In the genomic region with DNA sequence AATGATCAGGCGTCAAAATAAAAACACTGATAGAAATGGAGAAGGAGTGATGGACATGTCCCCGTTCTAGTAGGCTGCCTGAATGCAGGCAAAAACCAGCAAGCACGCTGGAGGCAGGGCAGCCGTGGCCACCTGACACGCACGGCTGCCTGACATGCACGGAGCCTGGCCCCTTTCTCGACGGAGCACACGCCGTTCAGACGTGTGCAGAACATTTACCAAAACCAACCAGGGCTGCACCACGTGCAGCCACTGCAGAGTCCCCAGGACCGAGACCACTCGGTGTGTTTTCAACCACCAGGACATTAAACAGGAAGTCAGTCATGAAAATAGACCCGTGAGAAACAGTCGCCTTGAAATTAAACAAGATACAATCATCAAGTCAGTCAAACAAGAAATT, we compare ENCODE assay signal across 13 cellular contexts.
DNase-seq lines count a peak whose midpoint lies in the region; ATAC-seq and TF ChIP-seq lines count a peak whose summit lies in the region.
"Had no signal": no experiment of that assay in that cellular context is flagged by ENCODE, and none has a peak within 500 bp of the region (broad histone marks: within the 10 kb centered on the region; RNA-seq: fewer than 3 reads in every experiment).

No MANE protein-coding gene starts in this region.

- H3K4me1 ChIP-seq in CD4-positive, CD25-positive, alpha-beta regulatory T cell (ENCODE audit: control insufficient read depth, insufficient read depth, low read length, poor library complexity, severe bottlenecking) = no peaks in the 10 kb centered on the region
- H3K4me1 ChIP-seq in CD8-positive, alpha-beta memory T cell (ENCODE audit: insufficient read depth, low read length) = peaks cover 5% of the 10 kb centered on the region
- H3K4me1 ChIP-seq in naive thymus-derived CD4-positive, alpha-beta T cell (ENCODE audit: control insufficient read depth in 2 of 2, insufficient read depth in 2 of 2, low read length in 2 of 2) = no peaks in the 10 kb centered on the region
- H3K4me1 ChIP-seq: adrenal gland, colonic mucosa had no signal

- CTCF ChIA-PET in CD8-positive, alpha-beta memory T cell (lab: Charles Lee) = no interaction called here
- CTCF ChIA-PET in naive thymus-derived CD4-positive, alpha-beta T cell (lab: Charles Lee) = no interaction called here

- peaks cover 0 to 4% (median 1%) of the 10 kb centered on the region in 7 donors for H3K9me3 Mint-ChIP-seq in CD4-positive, CD25-positive, alpha-beta regulatory T cell
- H3K9me3 Mint-ChIP-seq in CD8-positive, alpha-beta memory T cell = peaks cover 0 to 6% (median 2%) of the 10 kb centered on the region in 5 donors
- peaks cover under 1% of the 10 kb centered on the region for H3K9me3 Mint-ChIP-seq in activated naive CD8-positive, alpha-beta T cell (ENCODE audit: low read depth)
- peaks cover 0 to 6% (median 1%) of the 10 kb centered on the region in 11 donors for H3K9me3 Mint-ChIP-seq in naive thymus-derived CD4-positive, alpha-beta T cell

- peaks cover 0 to 10% (median 2%) of the 10 kb centered on the region in 4 donors for H3K4me1 Mint-ChIP-seq in CD4-positive, CD25-positive, alpha-beta regulatory T cell
- peaks cover 8 to 15% (median 12%) of the 10 kb centered on the region in 3 donors for H3K4me1 Mint-ChIP-seq in CD8-positive, alpha-beta memory T cell
- peaks cover 12% of the 10 kb centered on the region for H3K4me1 Mint-ChIP-seq in activated naive CD8-positive, alpha-beta T cell (ENCODE audit: low read depth)
- H3K4me1 Mint-ChIP-seq in naive thymus-derived CD4-positive, alpha-beta T cell = peaks cover 5 to 14% (median 11%) of the 10 kb centered on the region in 7 donors

- peak overlapping the region; percentile 38 to 84 (median 78) for H3K4me3 Mint-ChIP-seq in CD4-positive, CD25-positive, alpha-beta regulatory T cell
- H3K4me3 Mint-ChIP-seq in CD8-positive, alpha-beta memory T cell = peak overlapping the region in 6 of 7 donors; percentile 55 to 81 (median 74)
- peak overlapping the region; percentile 80 for H3K4me3 Mint-ChIP-seq in activated naive CD8-positive, alpha-beta T cell
- peak overlapping the region; percentile 19 to 90 (median 80) for H3K4me3 Mint-ChIP-seq in naive thymus-derived CD4-positive, alpha-beta T cell

- no peaks in the 10 kb centered on the region for H3K27me3 Mint-ChIP-seq in CD4-positive, CD25-positive, alpha-beta regulatory T cell
- H3K27me3 Mint-ChIP-seq in CD8-positive, alpha-beta memory T cell = peaks cover 0 to 10% of the 10 kb centered on the region in 2 donors
- H3K27me3 Mint-ChIP-seq in activated naive CD8-positive, alpha-beta T cell = peaks cover 4% of the 10 kb centered on the region
- H3K27me3 Mint-ChIP-seq in naive thymus-derived CD4-positive, alpha-beta T cell = peaks cover 0 to 8% (median 7%) of the 10 kb centered on the region in 5 donors

- POLR2A ChIA-PET in CD8-positive, alpha-beta memory T cell (lab: Charles Lee) = no interaction called here
- POLR2A ChIA-PET in naive thymus-derived CD4-positive, alpha-beta T cell (lab: Charles Lee) = no interaction called here

- no peak overlapping the region for H3K27ac ChIP-seq in CD4-positive, CD25-positive, alpha-beta regulatory T cell (ENCODE audit: insufficient read depth, low read length, poor library complexity, severe bottlenecking)
- no peak overlapping the region for H3K27ac ChIP-seq in CD8-positive, alpha-beta memory T cell (ENCODE audit: low read depth, low read length)
- no peak overlapping the region for H3K27ac ChIP-seq in naive thymus-derived CD4-positive, alpha-beta T cell (ENCODE audit: low read depth, low read length)
- H3K27ac ChIP-seq: adrenal gland, colonic mucosa, tibial artery had no signal

- no peaks in the 10 kb centered on the region for H3K36me3 ChIP-seq in CD4-positive, CD25-positive, alpha-beta regulatory T cell (ENCODE audit: control insufficient read depth, insufficient read depth, low read length)
- no peaks in the 10 kb centered on the region for H3K36me3 ChIP-seq in CD8-positive, alpha-beta memory T cell (ENCODE audit: insufficient read depth, low read length)
- H3K36me3 ChIP-seq in naive thymus-derived CD4-positive, alpha-beta T cell (ENCODE audit: control insufficient read depth in 2 of 3, insufficient read depth in 3 of 3, low read length in 3 of 3) = no peaks in the 10 kb centered on the region
- H3K36me3 ChIP-seq: adrenal gland, colonic mucosa, tibial artery had no signal

- no peaks in the 10 kb centered on the region for H3K27me3 ChIP-seq in CD4-positive, CD25-positive, alpha-beta regulatory T cell (ENCODE audit: control insufficient read depth, insufficient read depth, low read length)
- no peaks in the 10 kb centered on the region for H3K27me3 ChIP-seq in CD8-positive, alpha-beta memory T cell (ENCODE audit: insufficient read depth, low read length, poor library complexity, severe bottlenecking)
- H3K27me3 ChIP-seq in naive thymus-derived CD4-positive, alpha-beta T cell (ENCODE audit: control insufficient read depth in 2 of 2, insufficient read depth in 2 of 2, low read length in 2 of 2) = no peaks in the 10 kb centered on the region
- H3K27me3 ChIP-seq: colonic mucosa had no signal

- TF ChIP-seq POLR2A in erythroblast (IDR thresholded peaks at IDR 0.05; ENCODE audit: low read length) = no peak

- H3K9me3 ChIP-seq in CD4-positive, CD25-positive, alpha-beta regulatory T cell (ENCODE audit: control insufficient read depth in 2 of 2, low read length in 2 of 2) = peaks cover 2 to 5% of the 10 kb centered on the region in 2 experiments
- no peaks in the 10 kb centered on the region for H3K9me3 ChIP-seq in CD8-positive, alpha-beta memory T cell (ENCODE audit: low read length)
- peaks cover 0 to 4% (median 4%) of the 10 kb centered on the region in 3 experiments for H3K9me3 ChIP-seq in naive thymus-derived CD4-positive, alpha-beta T cell (ENCODE audit: control insufficient read depth in 2 of 3, low read length in 3 of 3)
- H3K9me3 ChIP-seq: adrenal gland, colonic mucosa had no signal

- no peak for DNase-seq in CD4-positive, CD25-positive, alpha-beta regulatory T cell
- no peak for DNase-seq in CD8-positive, alpha-beta memory T cell
- peak in 1 of 9 donors; percentile 19 for DNase-seq in naive thymus-derived CD4-positive, alpha-beta T cell
- DNase-seq in nucleus accumbens (lab: John Stamatoyannopoulos, UW) (no peak), erythroblast (lab: John Stamatoyannopoulos, UW) (no peak), MV-4-11 (lab: John Stamatoyannopoulos, UW) (no peak)
- DNase-seq: activated CD4-positive, alpha-beta T cell treated with anti-CD3 and anti-CD28 coated beads for 48 hours; colonic mucosa; NCI-H2107 had no signal

- ATAC-seq in CD4-positive, CD25-positive, alpha-beta regulatory T cell (ENCODE audit: low read depth in 2 of 2) = no peak
- no peak for ATAC-seq in naive thymus-derived CD4-positive, alpha-beta T cell
- no peak for ATAC-seq in GM18511 (IDR thresholded peaks at IDR 0.05; ENCODE audit: unreplicated experiment)

- peak overlapping the region; percentile 34 for H3K4me3 ChIP-seq in CD4-positive, CD25-positive, alpha-beta regulatory T cell (ENCODE audit: low read depth, low read length)
- H3K4me3 ChIP-seq in CD8-positive, alpha-beta memory T cell (ENCODE audit: low read length) = peak overlapping the region; percentile 39
- peak overlapping the region; percentile 16 for H3K4me3 ChIP-seq in naive thymus-derived CD4-positive, alpha-beta T cell (ENCODE audit: low read length)
- H3K4me3 ChIP-seq: adrenal gland, colonic mucosa, tibial artery had no signal

- no peaks in the 10 kb centered on the region for H3K36me3 Mint-ChIP-seq in CD4-positive, CD25-positive, alpha-beta regulatory T cell
- no peaks in the 10 kb centered on the region for H3K36me3 Mint-ChIP-seq in CD8-positive, alpha-beta memory T cell
- no peaks in the 10 kb centered on the region for H3K36me3 Mint-ChIP-seq in activated naive CD8-positive, alpha-beta T cell
- H3K36me3 Mint-ChIP-seq in naive thymus-derived CD4-positive, alpha-beta T cell = peaks cover 0 to 2% (median under 1%) of the 10 kb centered on the region in 5 donors

- intact Hi-C loops in naive thymus-derived CD4-positive, alpha-beta T cell (cut with micrococcal nuclease) = no loop called here

- H3K27ac Mint-ChIP-seq in CD4-positive, CD25-positive, alpha-beta regulatory T cell = peak overlapping the region in 2 of 3 donors; percentile 76 to 82
- no peak overlapping the region for H3K27ac Mint-ChIP-seq in CD8-positive, alpha-beta memory T cell
- H3K27ac Mint-ChIP-seq in activated naive CD8-positive, alpha-beta T cell = no peak overlapping the region
- H3K27ac Mint-ChIP-seq in naive thymus-derived CD4-positive, alpha-beta T cell = peak overlapping the region in 7 of 9 donors; percentile 7 to 71 (median 34)

Comparison
In these comparisons a context has a peak if more than half of its experiments do, and no peak if none do; other contexts are left out.
1. H3K27ac Mint-ChIP-seq: peak in CD4-positive, CD25-positive, alpha-beta regulatory T cell (2 of 3) and naive thymus-derived CD4-positive, alpha-beta T cell (7 of 9); none in CD8-positive, alpha-beta memory T cell (0 of 8) and activated naive CD8-positive, alpha-beta T cell (single experiment).
2. Peak in every context shown above with its lines, with median percentiles within 50 percentile points of each other: H3K4me3 ChIP-seq and H3K4me3 Mint-ChIP-seq.